In genomic region chr11:83835423-83835822, GRCh38 we compare ENCODE assay signal across 11 cellular contexts.
A peak's percentile ranks its signal among the peaks of the same experiment; 100 is the strongest.
DNase-seq lines count a peak whose midpoint lies in the region; ATAC-seq and TF ChIP-seq lines count a peak whose summit lies in the region.
"Had no signal": no experiment of that assay in that cellular context is flagged by ENCODE, and none has a peak within 500 bp of the region (broad histone marks: within the 10 kb centered on the region; RNA-seq: fewer than 3 reads in every experiment).

No MANE protein-coding gene starts in this region.

- no peak for TF ChIP-seq CTCF in GM12865 (IDR thresholded peaks at IDR 0.05; ENCODE audit: insufficient read depth, low read depth, low read length, missing control alignments)

- H3K4me3 ChIP-seq in GM12865 (ENCODE audit: low read depth, low read length) = no peak overlapping the region
- H3K4me3 ChIP-seq: psoas muscle had no signal

- H3K27ac ChIP-seq in angular gyrus (ENCODE audit: low read depth, low read length) = peak overlapping the region; percentile 93
- H3K27ac ChIP-seq: psoas muscle had no signal

- DNase-seq in GM12865 (ENCODE audit: low read depth) (peak; percentile 31), NCI-H187 (lab: John Stamatoyannopoulos, UW) (no peak), NCI-H510A treated with DMSO at 0.1 percent for 48 hours (lab: John Stamatoyannopoulos, UW) (no peak)
- no peak for DNase-seq in NK-92 treated with Interleukin-12 subunit alpha and Interleukin-12 subunit beta, amount 100 ng/mL, for 24 hours (lab: John Stamatoyannopoulos, UW)
- DNase-seq in stimulated activated CD4-positive, alpha-beta T cell treated with anti-CD3 and anti-CD28 coated beads, Interleukin-4, amount 100 ng/mL, for 24 hours = no peak
- DNase-seq: activated naive CD4-positive, alpha-beta T cell treated with anti-CD3 and anti-CD28 coated beads for 36 hours; psoas muscle had no signal

- ATAC-seq in GM19467 (IDR thresholded peaks at IDR 0.05; ENCODE audit: unreplicated experiment) = peak; percentile 77
- peak; percentile 83 for ATAC-seq in HG02981 (IDR thresholded peaks at IDR 0.05; ENCODE audit: unreplicated experiment)
- ATAC-seq: psoas muscle, WTC11 had no signal
